ENCODE assay signal across 8 cellular contexts in genomic region chr12:8697120-8697475, GRCh38. TPM values are rescaled to one million over a fixed set of nuclear protein-coding genes. Genes with fewer than 3 reads are reported as not detected.
DNase-seq lines count a peak whose midpoint lies in the region; ATAC-seq and TF ChIP-seq lines count a peak whose summit lies in the region.

No MANE protein-coding gene starts in this region.

- H3K79me2 ChIP-seq in KMS-11 (ENCODE audit: insufficient read depth, low read depth) (no peaks in the 10 kb centered on the region; the same call in 1 of the 2 replicates), neural cell (replicated peaks; ENCODE audit: insufficient read depth, low read length) (peaks cover 47% of the 10 kb centered on the region)

- ATAC-seq in GM21390 (IDR thresholded peaks at IDR 0.05; ENCODE audit: unreplicated experiment): peak; percentile 19

- H3K9me2 ChIP-seq in neural cell (ENCODE audit: insufficient read depth, low read length): no peaks in the 10 kb centered on the region

- H3K4me3 ChIP-seq in KMS-11 (IDR thresholded peaks at IDR 0.05; ENCODE audit: insufficient read depth, low read depth, low read length) (no peak overlapping the region), fibroblast of pulmonary artery (replicated peaks; ENCODE audit: low read depth, low read length) (peak overlapping the region; percentile 85), neural cell (ENCODE audit: low read length) (peak overlapping the region; percentile 96)

- no peaks in the 10 kb centered on the region for H3K36me3 ChIP-seq in KMS-11 (ENCODE audit: insufficient read depth)
- H3K36me3 ChIP-seq in neural cell (ENCODE audit: insufficient read depth, low read length): no peaks in the 10 kb centered on the region

- no peaks in the 10 kb centered on the region for H4K20me1 ChIP-seq in KMS-11 (ENCODE audit: insufficient read depth)
- H4K20me1 ChIP-seq in neural cell (ENCODE audit: insufficient read depth): peaks cover 7% of the 10 kb centered on the region

- H3K4me2 ChIP-seq in KMS-11 (peak overlapping the region; percentile 54), neural cell (ENCODE audit: low read length) (peak overlapping the region; percentile 72)

- H3K9me3 ChIP-seq in neural cell (ENCODE audit: low read length): no peaks in the 10 kb centered on the region

- TF ChIP-seq CTCF in KMS-11 (conservative IDR thresholded peaks at IDR 0.05; ENCODE audit: low read depth, low read length): no peak
- TF ChIP-seq CTCF in VCaP (conservative IDR thresholded peaks at IDR 0.05): no peak
- no peak for TF ChIP-seq CTCF in fibroblast of pulmonary artery (IDR thresholded peaks at IDR 0.05; ENCODE audit: low read length, missing control alignments)
- no peak for TF ChIP-seq CTCF in neural cell (IDR thresholded peaks at IDR 0.05; ENCODE audit: poor library complexity, severe bottlenecking)
- no peak for TF ChIP-seq CTCF in GM20000 (IDR thresholded peaks at IDR 0.05; ENCODE audit: extremely low read depth, missing control alignments)

- H2AFZ ChIP-seq in KMS-11 (ENCODE audit: low read depth) (peak overlapping the region; percentile 64), neural cell (ENCODE audit: low read depth, low read length) (peak overlapping the region; percentile 97)

- H3K4me1 ChIP-seq in KMS-11 (ENCODE audit: low read depth, poor library complexity, severe bottlenecking): peaks cover 9% of the 10 kb centered on the region

- H3K27ac ChIP-seq in KMS-11: no peak overlapping the region
- peak overlapping the region; percentile 93 for H3K27ac ChIP-seq in VCaP
- H3K27ac ChIP-seq in neural cell (ENCODE audit: low read length): peak overlapping the region; percentile 100

- DNase-seq in DMS 273 treated with DMSO at 0.1 percent for 48 hours (lab: John Stamatoyannopoulos, UW) (peak; percentile 44), fibroblast of pulmonary artery (ENCODE audit: low read depth) (peak; percentile 64), GM20000 (ENCODE audit: low spot score) (no peak)
- DNase-seq in activated CD4-positive, alpha-beta T cell treated with anti-CD3 and anti-CD28 coated beads for 1 hour: no peak

- no peak for TF ChIP-seq RAD21 in neural cell (conservative IDR thresholded peaks at IDR 0.05)

- TF ChIP-seq EP300 in neural cell (conservative IDR thresholded peaks at IDR 0.05; ENCODE audit: poor library complexity, severe bottlenecking): no peak

- H3K27me3 ChIP-seq in KMS-11 (ENCODE audit: insufficient read depth, low read depth) (no peaks in the 10 kb centered on the region), neural cell (ENCODE audit: insufficient read depth, low read depth, low read length) (no peaks in the 10 kb centered on the region)

- H3F3A ChIP-seq in neural cell (ENCODE audit: insufficient read depth, low read length, poor library complexity, severe bottlenecking): peaks cover 7% of the 10 kb centered on the region

- H3K9ac ChIP-seq in KMS-11: no peak overlapping the region
- H3K9ac ChIP-seq in neural cell (ENCODE audit: low read length): peak overlapping the region; percentile 99

TF ChIP-seq in neural cell, 6 proteins besides CTCF, POLR2A, EP300 and RAD21:
- TF ChIP-seq, protein P1, sequence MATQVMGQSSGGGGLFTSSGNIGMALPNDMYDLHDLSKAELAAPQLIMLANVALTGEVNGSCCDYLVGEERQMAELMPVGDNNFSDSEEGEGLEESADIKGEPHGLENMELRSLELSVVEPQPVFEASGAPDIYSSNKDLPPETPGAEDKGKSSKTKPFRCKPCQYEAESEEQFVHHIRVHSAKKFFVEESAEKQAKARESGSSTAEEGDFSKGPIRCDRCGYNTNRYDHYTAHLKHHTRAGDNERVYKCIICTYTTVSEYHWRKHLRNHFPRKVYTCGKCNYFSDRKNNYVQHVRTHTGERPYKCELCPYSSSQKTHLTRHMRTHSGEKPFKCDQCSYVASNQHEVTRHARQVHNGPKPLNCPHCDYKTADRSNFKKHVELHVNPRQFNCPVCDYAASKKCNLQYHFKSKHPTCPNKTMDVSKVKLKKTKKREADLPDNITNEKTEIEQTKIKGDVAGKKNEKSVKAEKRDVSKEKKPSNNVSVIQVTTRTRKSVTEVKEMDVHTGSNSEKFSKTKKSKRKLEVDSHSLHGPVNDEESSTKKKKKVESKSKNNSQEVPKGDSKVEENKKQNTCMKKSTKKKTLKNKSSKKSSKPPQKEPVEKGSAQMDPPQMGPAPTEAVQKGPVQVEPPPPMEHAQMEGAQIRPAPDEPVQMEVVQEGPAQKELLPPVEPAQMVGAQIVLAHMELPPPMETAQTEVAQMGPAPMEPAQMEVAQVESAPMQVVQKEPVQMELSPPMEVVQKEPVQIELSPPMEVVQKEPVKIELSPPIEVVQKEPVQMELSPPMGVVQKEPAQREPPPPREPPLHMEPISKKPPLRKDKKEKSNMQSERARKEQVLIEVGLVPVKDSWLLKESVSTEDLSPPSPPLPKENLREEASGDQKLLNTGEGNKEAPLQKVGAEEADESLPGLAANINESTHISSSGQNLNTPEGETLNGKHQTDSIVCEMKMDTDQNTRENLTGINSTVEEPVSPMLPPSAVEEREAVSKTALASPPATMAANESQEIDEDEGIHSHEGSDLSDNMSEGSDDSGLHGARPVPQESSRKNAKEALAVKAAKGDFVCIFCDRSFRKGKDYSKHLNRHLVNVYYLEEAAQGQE (IDR thresholded peaks at IDR 0.05; ENCODE audit: borderline replicate concordance): peak; percentile 81
- TF ChIP-seq MXI1 (conservative IDR thresholded peaks at IDR 0.05; ENCODE audit: poor library complexity, severe bottlenecking) (no peak), SMC3 (conservative IDR thresholded peaks at IDR 0.05; ENCODE audit: poor library complexity) (no peak), TAF1 (IDR thresholded peaks at IDR 0.05; ENCODE audit: low read depth) (peak; percentile 31)

RNA-seq across cellular contexts. Expression of gene RIMKLB, which starts 0.7 kb away (rescaled TPM):
- 376 and 393 TPM in 2 replicates for polyA plus RNA-seq in neural cell
- polyA minus RNA-seq in neural cell: 275 and 320 TPM in 2 replicates

RNA-seq across cellular contexts. Expression of gene MFAP5, which starts 34.5 kb away (rescaled TPM):
- polyA plus RNA-seq in neural cell: not detected in 2 replicates
- not detected in 2 replicates for polyA minus RNA-seq in neural cell

Comparison
In these comparisons a context has a peak if more than half of its experiments do, and no peak if none do; other contexts are left out.
1. DNase-seq: peak in DMS 273 treated with DMSO at 0.1 percent for 48 hours (single experiment) and fibroblast of pulmonary artery (single experiment); none in GM20000 (single experiment) and activated CD4-positive, alpha-beta T cell treated with anti-CD3 and anti-CD28 coated beads for 1 hour (single experiment).